Comparison of ENCODE assay signal across 12 cellular contexts in the genomic region with DNA sequence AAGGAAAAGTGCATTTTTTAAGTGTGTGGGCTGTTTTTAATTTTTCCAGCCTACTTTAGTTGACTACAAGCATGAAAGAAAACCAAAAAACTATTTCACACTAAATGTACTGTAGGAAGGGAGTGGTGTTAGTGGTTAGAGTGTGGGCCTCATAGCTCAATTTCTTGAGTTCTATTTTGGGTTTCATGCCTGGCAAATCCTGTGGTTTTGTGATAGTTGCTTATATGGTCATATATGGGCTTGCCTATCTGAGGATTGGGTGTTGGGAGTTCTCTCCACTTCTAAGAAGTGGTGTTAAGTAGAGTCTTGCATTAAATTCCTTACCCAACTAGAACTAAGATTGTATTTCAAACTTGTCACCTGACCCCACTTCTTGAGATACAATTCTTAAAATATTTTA.
"Had no signal": no experiment of that assay in that cellular context is flagged by ENCODE, and none has a peak within 500 bp of the region (broad histone marks: within the 10 kb centered on the region; RNA-seq: fewer than 3 reads in every experiment).

No MANE protein-coding gene starts in this region.

- H3K4me2 ChIP-seq: neural progenitor cell had no signal

- H3K36me3 ChIP-seq: breast epithelium, heart left ventricle, neural progenitor cell, thyroid gland had no signal

- H3K4me1 ChIP-seq: breast epithelium, heart left ventricle, neural progenitor cell, parathyroid adenoma, thyroid gland had no signal

- H3K9me3 ChIP-seq: breast epithelium, heart left ventricle, thyroid gland had no signal

- H3K9ac ChIP-seq: neural progenitor cell, parathyroid adenoma had no signal

- H3K27me3 ChIP-seq: breast epithelium, dorsolateral prefrontal cortex, foreskin keratinocyte, heart left ventricle, neural progenitor cell, thyroid gland had no signal

- DNase-seq: activated effector memory CD4-positive, alpha-beta T cell treated with Interleukin-2 at 50 U/mL for 16 hours; activated T-cell treated with anti-CD3 and anti-CD28 coated beads, Interleukin-2, amount 50 U/mL, for 1 hour; amygdala; dorsolateral prefrontal cortex; foreskin keratinocyte; heart left ventricle; T-helper 2 cell; thyroid gland had no signal

- H3K4me3 ChIP-seq: breast epithelium, dorsolateral prefrontal cortex, heart left ventricle, neural progenitor cell, skin epidermis, thyroid gland had no signal

- H3K27ac ChIP-seq: breast epithelium, dorsolateral prefrontal cortex, foreskin keratinocyte, heart left ventricle, neural progenitor cell, parathyroid adenoma, skin epidermis, thyroid gland had no signal
